ENCODE assay signal across 8 cellular contexts in the genomic region with DNA sequence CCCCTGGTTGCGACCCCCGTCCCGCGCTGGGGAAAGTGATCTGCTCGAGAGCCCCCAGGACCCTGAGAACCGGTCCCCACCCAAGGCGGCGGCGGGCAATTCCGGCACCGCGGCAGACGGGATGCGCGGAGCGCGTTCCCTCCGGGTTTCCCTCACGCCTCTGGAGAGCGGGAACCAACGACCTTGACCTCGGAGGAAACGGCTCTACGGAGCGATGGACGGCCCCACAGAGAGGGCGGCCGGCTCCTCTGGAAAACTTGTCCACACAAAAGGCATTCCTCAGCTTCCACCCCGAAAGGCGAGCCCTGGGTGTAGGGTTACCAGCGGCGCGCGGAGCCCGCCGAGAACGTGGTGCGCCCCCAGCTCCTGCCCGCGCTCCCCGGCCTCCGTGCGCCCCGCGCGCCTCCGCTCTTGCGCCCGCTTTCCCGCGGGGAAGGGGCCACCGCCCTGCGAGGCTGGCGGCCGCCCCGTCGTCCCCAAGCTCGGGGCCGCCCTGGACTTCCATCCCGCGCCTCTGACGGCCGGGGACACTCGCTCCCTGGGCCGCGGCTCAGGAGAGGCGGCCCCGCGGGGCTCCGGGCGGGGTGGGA. TPM values are rescaled to one million over a fixed set of nuclear protein-coding genes. Genes with fewer than 3 reads are reported as not detected.
DNase-seq lines count a peak whose midpoint lies in the region; ATAC-seq and TF ChIP-seq lines count a peak whose summit lies in the region.

No MANE protein-coding gene starts in this region.

- WGBS in aorta, 2 donors = 0 to 1% methylated on average over 54 to 71 of the region's 71 CpGs

- H3K4me2 ChIP-seq in MM.1S (ENCODE audit: low read depth, low read length) = peak overlapping the region; percentile 54

- H3K4me3 ChIP-seq in GM08714 (ENCODE audit: low read length) (peak overlapping the region; percentile 65; the same call in 1 of the 2 replicates), MM.1S (ENCODE audit: low read length) (peak overlapping the region; percentile 33), mucosa of rectum (ENCODE audit: low read length in 2 of 2) (peak overlapping the region; percentile 63 to 66), aorta (ENCODE audit: low read length in 2 of 2) (peak overlapping the region; percentile 67 to 76)

- H3K9me2 ChIP-seq in MM.1S (replicated peaks; ENCODE audit: insufficient read depth, low read length) = no peaks in the 10 kb centered on the region

- H3K79me2 ChIP-seq in MM.1S (ENCODE audit: low read length) = no peaks in the 10 kb centered on the region

- no peak overlapping the region for H3K9ac ChIP-seq in MM.1S (ENCODE audit: low read length)
- H3K9ac ChIP-seq in mucosa of rectum (ENCODE audit: low read depth in 1 of 2, low read length in 2 of 2) = peak overlapping the region; percentile 41 to 67

- peaks cover 5% of the 10 kb centered on the region; the same call in 1 of the 2 replicates for H3K4me1 ChIP-seq in MM.1S (ENCODE audit: low read length)
- peaks cover 2 to 8% of the 10 kb centered on the region in 2 donors for H3K4me1 ChIP-seq in mucosa of rectum (ENCODE audit: control insufficient read depth in 2 of 2, insufficient read depth in 2 of 2, low read length in 2 of 2)
- H3K4me1 ChIP-seq in aorta (ENCODE audit: control insufficient read depth in 1 of 2, insufficient read depth in 2 of 2, low read length in 2 of 2) = no peaks in the 10 kb centered on the region

- peak; percentile 40 for ATAC-seq in aorta (ENCODE audit: low FRiP score)
- no peak for ATAC-seq in GM18873 (IDR thresholded peaks at IDR 0.05; ENCODE audit: low FRiP score, unreplicated experiment)
- ATAC-seq in GM21717 (IDR thresholded peaks at IDR 0.05; ENCODE audit: unreplicated experiment) = no peak
- ATAC-seq in GM18517 (IDR thresholded peaks at IDR 0.05; ENCODE audit: unreplicated experiment) = no peak

- H3K27ac ChIP-seq in MM.1S (ENCODE audit: low read length) (no peak overlapping the region), epithelial cell of prostate (peak overlapping the region; percentile 28), mucosa of rectum (ENCODE audit: low read depth in 2 of 2, low read length in 2 of 2) (peak overlapping the region; percentile 68 to 73), aorta (ENCODE audit: low read depth in 1 of 2, low read length in 2 of 2) (peak overlapping the region; percentile 79 to 84)

- H4K20me1 ChIP-seq in MM.1S (ENCODE audit: insufficient read depth, low read length) = no peaks in the 10 kb centered on the region

- H3K9me3 ChIP-seq in MM.1S (replicated peaks; ENCODE audit: insufficient read depth, low read length) (no peaks in the 10 kb centered on the region), mucosa of rectum (ENCODE audit: control insufficient read depth in 2 of 2, low read length in 2 of 2) (no peaks in the 10 kb centered on the region), aorta (ENCODE audit: control insufficient read depth, low read length) (no peaks in the 10 kb centered on the region)

- DNase-seq in MM.1S (no peak), epithelial cell of prostate (ENCODE audit: low read depth, low spot score) (no peak), aorta (peak in 1 of 2 donors; percentile 53)

- H3K27me3 ChIP-seq in MM.1S (replicated peaks; ENCODE audit: insufficient read depth, low read length) = peaks cover 28% of the 10 kb centered on the region
- H3K27me3 ChIP-seq in mucosa of rectum (ENCODE audit: control insufficient read depth in 2 of 2, insufficient read depth in 2 of 2, low read length in 2 of 2) = peaks cover 2% of the 10 kb centered on the region in 2 donors
- no peaks in the 10 kb centered on the region for H3K27me3 ChIP-seq in aorta (ENCODE audit: control insufficient read depth in 1 of 2, insufficient read depth in 2 of 2, low read length in 1 of 2)

- H2AFZ ChIP-seq in MM.1S (ENCODE audit: low read length) = peak overlapping the region; percentile 25

- H3F3A ChIP-seq in MM.1S (ENCODE audit: insufficient read depth, low read length) = no peaks in the 10 kb centered on the region

- intact Hi-C loops in aorta (cut with DNase I) = loop anchor here in 1 of 2 donors (5.0 kb wide), 2 partner anchors 110 to 230 kb away; partner anchors contain the start of gene STX6

- no peaks in the 10 kb centered on the region for H3K36me3 ChIP-seq in MM.1S (replicated peaks; ENCODE audit: insufficient read depth, low read length)
- H3K36me3 ChIP-seq in mucosa of rectum (ENCODE audit: control insufficient read depth in 2 of 2, insufficient read depth in 2 of 2, low read length in 2 of 2) = no peaks in the 10 kb centered on the region
- no peaks in the 10 kb centered on the region for H3K36me3 ChIP-seq in aorta (ENCODE audit: control insufficient read depth in 1 of 2, insufficient read depth in 2 of 2, low read length in 1 of 2)

- TF ChIP-seq CTCF in MM.1S (IDR thresholded peaks at IDR 0.05; ENCODE audit: low read length) = no peak

RNA-seq across cellular contexts. Expression of gene KIAA1614, which starts 0.4 kb away (rescaled TPM):
- total RNA-seq in aorta = 10 to 100 TPM in 1 of 2 donors, 1 to 10 TPM in 1; 9.8 to 10.5 TPM
- 1 to 10 TPM; 4.3 to 8.1 TPM for polyA plus RNA-seq in aorta
